ENCODE assay signal across 33 cellular contexts in genomic region chr3:128940252-128940651, GRCh38. TPM values are rescaled to one million over a fixed set of nuclear protein-coding genes. Genes with fewer than 3 reads are reported as not detected.
"Had no signal": no experiment of that assay in that cellular context is flagged by ENCODE, and none has a peak within 500 bp of the region (broad histone marks: within the 10 kb centered on the region; RNA-seq: fewer than 3 reads in every experiment).

No MANE protein-coding gene starts in this region.

- H3K27me3 ChIP-seq: adrenal gland, body of pancreas, brain microvascular endothelial cell, breast epithelium had no signal

- H3K27ac ChIP-seq: adrenal gland, body of pancreas, brain microvascular endothelial cell, breast epithelium, VCaP had no signal

- FAIRE-seq: astrocyte had no signal

- H3K4me1 ChIP-seq: adrenal gland, body of pancreas, breast epithelium had no signal

- ATAC-seq: activated CD8-positive, alpha-beta T cell treated with anti-CD3 and anti-CD28 coated beads for 36 hours; activated naive CD4-positive, alpha-beta T cell treated with anti-CD3 and anti-CD28 coated beads, Interleukin-2, amount 50 U/mL, for 72 hours; activated T-cell treated with anti-CD3 and anti-CD28 coated beads, Interleukin-2, amount 50 U/mL, for 4 hours; activated T-cell treated with anti-CD3 and anti-CD28 coated beads, Interleukin-2, amount 50 U/mL, for 72 hours; activated T-helper 17 cell treated with anti-CD3 and anti-CD28 coated beads, Interleukin-2, amount 50 U/mL, for 72 hours; body of pancreas had no signal

- H3K36me3 ChIP-seq: adrenal gland, brain microvascular endothelial cell, breast epithelium had no signal

- DNase-seq: activated B cell treated with CpG ODN at 0.5 μM for 24 hours; activated CD4-positive, alpha-beta memory T cell treated with anti-CD3 and anti-CD28 coated beads for 36 hours; activated CD4-positive, alpha-beta T cell treated with anti-CD3 and anti-CD28 coated beads for 4 hours; activated CD4-positive, alpha-beta T cell treated with anti-CD3 and anti-CD28 coated beads, Interleukin-2, amount 10 ng/mL, durations not matched to agents 24 days and 14 days; activated CD4-positive, alpha-beta T cell treated with anti-CD3 and anti-CD28 coated beads, Interleukin-2, amount 50 U/mL, for 1 hour; activated CD4-positive, alpha-beta T cell treated with anti-CD3 and anti-CD28 coated beads, Interleukin-2, amount 50 U/mL, for 4 hours; activated CD4-positive, CD25-positive, alpha-beta regulatory T cell treated with anti-CD3 and anti-CD28 coated beads, Interleukin-2, amount 50 U/mL, for 72 hours; activated CD8-positive, alpha-beta memory T cell treated with anti-CD3 and anti-CD28 coated beads, Interleukin-2, amount 50 U/mL, for 4 hours; activated CD8-positive, alpha-beta T cell treated with anti-CD3 and anti-CD28 coated beads for 36 hours; activated effector memory CD4-positive, alpha-beta T cell treated with anti-CD3 and anti-CD28 coated beads, Interleukin-2, amount 50 U/mL, for 16 hours; activated gamma-delta T cell treated with Interleukin-2 at 50 U/mL for 16 hours; activated naive CD4-positive, alpha-beta T cell; activated naive CD4-positive, alpha-beta T cell treated with anti-CD3 and anti-CD28 coated beads for 36 hours; activated naive CD4-positive, alpha-beta T cell treated with anti-CD3 and anti-CD28 coated beads, Interleukin-2, amount 50 U/mL, for 16 hours; activated naive CD8-positive, alpha-beta T cell treated with anti-CD3 and anti-CD28 coated beads for 36 hours; activated T-cell treated with anti-CD3 and anti-CD28 coated beads for 4 hours; activated T-cell treated with anti-CD3 and anti-CD28 coated beads, Interleukin-2, amount 50 U/mL, for 1 hour; activated T-cell treated with anti-CD3 and anti-CD28 coated beads, Interleukin-2, amount 50 U/mL, for 4 hours; activated T-cell treated with anti-CD3 and anti-CD28 coated beads, Interleukin-2, amount 50 U/mL, for 72 hours; amniotic stem cell; aorta; body of pancreas; brain microvascular endothelial cell; central memory CD4-positive, alpha-beta T cell; T-helper 1 cell; T-helper 2 cell; T-helper 9 cell had no signal

- H3K9me3 ChIP-seq: adrenal gland, body of pancreas, breast epithelium had no signal

- H3K4me3 ChIP-seq: adrenal gland, body of pancreas, breast epithelium had no signal

RNA-seq across cellular contexts. Expression of gene CFAP92, which starts 53.6 kb away (rescaled TPM):
- total RNA-seq: activated B cell treated with CpG ODN at 0.5 μM for 24 hours; activated CD4-positive, alpha-beta T cell treated with anti-CD3 and anti-CD28 coated beads, Interleukin-2, amount 10 ng/mL, durations not matched to agents 24 days and 14 days; body of pancreas had no signal
- polyA plus RNA-seq: aorta had no signal
